ENCODE assay signal across 8 cellular contexts in the genomic region with DNA sequence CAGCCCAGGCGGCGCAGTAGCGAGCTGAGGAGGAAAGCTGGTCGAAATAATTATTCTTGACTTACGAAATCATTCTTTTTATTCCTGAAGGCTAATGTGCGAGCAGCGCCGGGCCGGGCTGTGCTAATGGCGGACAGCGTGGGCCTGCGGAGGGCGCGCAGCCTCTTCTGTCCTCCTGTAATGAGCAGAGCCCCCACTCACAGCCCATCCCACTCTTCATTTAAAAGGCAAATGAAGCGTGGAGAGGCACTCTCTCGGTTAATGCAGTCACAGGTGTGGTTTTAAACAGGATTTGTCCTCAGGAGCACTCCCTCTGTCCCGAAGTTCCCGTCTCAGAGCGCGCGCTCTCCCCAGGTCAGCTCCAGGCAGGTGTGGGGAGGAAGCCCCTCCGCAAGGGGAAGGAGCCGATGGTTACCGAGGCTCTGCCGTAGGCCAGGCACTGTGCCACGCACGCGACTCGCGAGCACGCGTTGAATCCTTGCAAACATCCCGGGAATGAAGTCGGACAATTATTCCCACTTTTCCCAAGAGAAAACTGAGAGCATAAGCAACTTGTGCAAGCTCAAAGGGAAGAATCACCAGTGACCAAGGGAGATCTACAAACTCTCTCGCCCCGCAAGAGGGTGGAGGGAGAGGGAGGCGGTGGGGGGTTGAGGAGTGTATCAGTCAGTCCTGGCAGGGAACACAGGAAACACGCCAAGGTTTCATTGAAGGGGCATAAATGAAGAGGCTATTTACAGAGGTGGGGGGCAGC. TPM values are rescaled to one million over a fixed set of nuclear protein-coding genes. Genes with fewer than 3 reads are reported as not detected.
DNase-seq lines count a peak whose midpoint lies in the region; ATAC-seq and TF ChIP-seq lines count a peak whose summit lies in the region.

No MANE protein-coding gene starts in this region.

- peaks cover 15% of the 10 kb centered on the region for H3K4me1 Mint-ChIP-seq in activated naive CD8-positive, alpha-beta T cell (ENCODE audit: low read depth)

- peaks cover 13% of the 10 kb centered on the region for H3K27me3 Mint-ChIP-seq in activated naive CD8-positive, alpha-beta T cell

- H3K4me3 Mint-ChIP-seq in activated naive CD8-positive, alpha-beta T cell = peak overlapping the region; percentile 81

- ATAC-seq in HG02623 (IDR thresholded peaks at IDR 0.05; ENCODE audit: unreplicated experiment) = no peak

- H3K9me3 ChIP-seq in right atrium auricular region = no peaks in the 10 kb centered on the region

- H3K36me3 ChIP-seq in right atrium auricular region = no peaks in the 10 kb centered on the region

- H3K9me3 Mint-ChIP-seq in activated naive CD8-positive, alpha-beta T cell (ENCODE audit: low read depth) = no peaks in the 10 kb centered on the region

- H3K27ac Mint-ChIP-seq in activated naive CD8-positive, alpha-beta T cell = peak overlapping the region; percentile 54

- H3K27ac ChIP-seq in right atrium auricular region = peak overlapping the region in 1 of 2 donors; percentile 16

- peak overlapping the region; percentile 26 to 54 for H3K4me3 ChIP-seq in right atrium auricular region

- no peaks in the 10 kb centered on the region for H3K27me3 ChIP-seq in right atrium auricular region

- DNase-seq in DMS53 treated with DMSO at 0.1 percent for 48 hours (lab: John Stamatoyannopoulos, UW; ENCODE audit: unreplicated experiment) = peak; percentile 12
- peak; percentile 25 for DNase-seq in NCI-H1105 (lab: John Stamatoyannopoulos, UW)
- DNase-seq in right atrium auricular region (ENCODE audit: low spot score) = peak; percentile 62
- peak; percentile 42 for DNase-seq in putamen (ENCODE audit: low spot score)
- DNase-seq in RPMI8226 = no peak
- no peak for DNase-seq in NCI-H226

- H3K4me1 ChIP-seq in right atrium auricular region = peaks cover 0 to 24% of the 10 kb centered on the region in 2 donors

- no peaks in the 10 kb centered on the region for H3K36me3 Mint-ChIP-seq in activated naive CD8-positive, alpha-beta T cell

- peak in 1 of 2 donors; percentile 35 for TF ChIP-seq CTCF in right atrium auricular region (IDR thresholded peaks at IDR 0.05)

RNA-seq across cellular contexts. Expression of gene ZFAND3, which starts 35.5 kb away (rescaled TPM):
- 10 to 100 TPM; 36.7 to 40.0 TPM for total RNA-seq in right atrium auricular region

Comparison
In these comparisons a context has a peak if more than half of its experiments do, and no peak if none do; other contexts are left out.
1. DNase-seq: peak in DMS53 treated with DMSO at 0.1 percent for 48 hours (single experiment), NCI-H1105 (single experiment), right atrium auricular region (single experiment) and putamen (single experiment); none in RPMI8226 (single experiment) and NCI-H226 (single experiment).